ENCODE assay signal across 29 cellular contexts in the genomic region with DNA sequence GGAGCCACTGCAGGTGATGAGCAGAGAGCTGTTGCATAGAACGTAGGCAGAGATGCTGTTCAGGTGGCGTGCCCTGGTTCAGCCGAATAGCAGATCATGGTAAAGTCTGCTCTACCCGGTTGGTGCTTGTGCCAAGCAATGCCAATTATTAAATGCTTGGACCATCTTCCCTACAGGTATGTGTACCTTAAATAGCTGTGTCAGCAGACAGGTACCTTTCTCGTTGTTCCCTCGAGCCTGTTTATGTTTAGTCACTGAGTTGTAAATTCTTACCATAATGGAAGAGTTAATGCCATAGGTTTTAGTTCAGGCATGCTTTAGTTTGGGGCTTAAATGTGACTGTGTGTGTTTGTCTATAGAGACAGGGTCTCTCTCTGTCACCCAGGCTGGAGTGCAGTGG.
"Had no signal": no experiment of that assay in that cellular context is flagged by ENCODE, and none has a peak within 500 bp of the region (broad histone marks: within the 10 kb centered on the region; RNA-seq: fewer than 3 reads in every experiment).

No MANE protein-coding gene starts in this region.

- H3K27ac Mint-ChIP-seq: activated CD4-positive, alpha-beta memory T cell treated with anti-CD3 and anti-CD28 coated beads, Interleukin-2, amount 10 ng/mL, durations not matched to agents 7 days and 5 days; activated CD4-positive, alpha-beta T cell treated with anti-CD3 and anti-CD28 coated beads for 36 hours; activated CD4-positive, alpha-beta T cell treated with anti-CD3 and anti-CD28 coated beads, Interleukin-2, amount 10 ng/mL, durations not matched to agents 7 days and 5 days; activated naive CD4-positive, alpha-beta T cell treated with anti-CD3 and anti-CD28 coated beads, Interleukin-2, amount 10 ng/mL, durations not matched to agents 7 days and 5 days; activated naive CD4-positive, alpha-beta T cell treated with anti-CD3 and anti-CD28 coated beads, Interleukin-2, amount 50 U/mL, for 72 hours; activated T-cell treated with anti-CD3 and anti-CD28 coated beads, Interleukin-2, amount 50 U/mL, for 24 hours; activated T-cell treated with anti-CD3 and anti-CD28 coated beads, Interleukin-2, amount 50 U/mL, for 72 hours had no signal

- DNase-seq: activated CD4-positive, alpha-beta memory T cell treated with anti-CD3 and anti-CD28 coated beads, Interleukin-2, amount 10 ng/mL, durations not matched to agents 7 days and 5 days; activated CD4-positive, alpha-beta T cell treated with anti-CD3 and anti-CD28 coated beads for 36 hours; activated CD4-positive, alpha-beta T cell treated with anti-CD3 and anti-CD28 coated beads, Interleukin-2, amount 10 ng/mL, durations not matched to agents 7 days and 5 days; activated CD4-positive, alpha-beta T cell treated with anti-CD3 and anti-CD28 coated beads, Interleukin-2, amount 50 U/mL, for 4 hours; activated CD4-positive, CD25-positive, alpha-beta regulatory T cell; activated CD4-positive, CD25-positive, alpha-beta regulatory T cell treated with anti-CD3 and anti-CD28 coated beads, Interleukin-2, amount 50 U/mL, for 72 hours; activated CD8-positive, alpha-beta memory T cell treated with anti-CD3 and anti-CD28 coated beads, Interleukin-2, amount 50 U/mL, for 48 hours; activated gamma-delta T cell; activated naive CD4-positive, alpha-beta T cell; activated naive CD4-positive, alpha-beta T cell treated with anti-CD3 and anti-CD28 coated beads, Interleukin-2, amount 10 ng/mL, durations not matched to agents 7 days and 5 days; activated T-cell treated with anti-CD3 and anti-CD28 coated beads for 4 hours; activated T-cell treated with anti-CD3 and anti-CD28 coated beads, Interleukin-2, amount 50 U/mL, for 24 hours; activated T-cell treated with anti-CD3 and anti-CD28 coated beads, Interleukin-2, amount 50 U/mL, for 72 hours; amniotic stem cell; anterior cingulate cortex; brain microvascular endothelial cell; caudate nucleus; cortex of kidney; effector CD8-positive, alpha-beta T cell; foreskin fibroblast; glutamatergic neuron; T-helper 2 cell had no signal

- H3K36me3 ChIP-seq: brain microvascular endothelial cell had no signal

- FAIRE-seq: astrocyte, colon, endometrium, endothelial cell of umbilical vein, frontal cortex had no signal

- H3K4me1 Mint-ChIP-seq: activated CD4-positive, alpha-beta memory T cell treated with anti-CD3 and anti-CD28 coated beads, Interleukin-2, amount 10 ng/mL, durations not matched to agents 7 days and 5 days; activated CD4-positive, alpha-beta T cell treated with anti-CD3 and anti-CD28 coated beads, Interleukin-2, amount 10 ng/mL, durations not matched to agents 7 days and 5 days; activated naive CD4-positive, alpha-beta T cell treated with anti-CD3 and anti-CD28 coated beads, Interleukin-2, amount 10 ng/mL, durations not matched to agents 7 days and 5 days had no signal

- ATAC-seq: activated CD4-positive, alpha-beta T cell treated with anti-CD3 and anti-CD28 coated beads for 36 hours; activated naive CD4-positive, alpha-beta T cell treated with anti-CD3 and anti-CD28 coated beads, Interleukin-2, amount 50 U/mL, for 72 hours had no signal

- H3K9me3 Mint-ChIP-seq: activated CD4-positive, alpha-beta T cell treated with anti-CD3 and anti-CD28 coated beads, Interleukin-2, amount 10 ng/mL, durations not matched to agents 7 days and 5 days; activated naive CD4-positive, alpha-beta T cell treated with anti-CD3 and anti-CD28 coated beads, Interleukin-2, amount 10 ng/mL, durations not matched to agents 7 days and 5 days; activated T-cell treated with anti-CD3 and anti-CD28 coated beads, Interleukin-2, amount 50 U/mL, for 24 hours; activated T-cell treated with anti-CD3 and anti-CD28 coated beads, Interleukin-2, amount 50 U/mL, for 72 hours had no signal

- H3K27ac ChIP-seq: brain microvascular endothelial cell, epithelial cell of prostate had no signal

- H3K27me3 ChIP-seq: brain microvascular endothelial cell had no signal

- H3K36me3 Mint-ChIP-seq: activated naive CD4-positive, alpha-beta T cell treated with anti-CD3 and anti-CD28 coated beads, Interleukin-2, amount 10 ng/mL, durations not matched to agents 7 days and 5 days had no signal

- H3K4me3 Mint-ChIP-seq: activated CD4-positive, alpha-beta memory T cell treated with anti-CD3 and anti-CD28 coated beads, Interleukin-2, amount 10 ng/mL, durations not matched to agents 7 days and 5 days; activated CD4-positive, alpha-beta T cell treated with anti-CD3 and anti-CD28 coated beads for 36 hours; activated CD4-positive, alpha-beta T cell treated with anti-CD3 and anti-CD28 coated beads, Interleukin-2, amount 10 ng/mL, durations not matched to agents 7 days and 5 days; activated naive CD4-positive, alpha-beta T cell treated with anti-CD3 and anti-CD28 coated beads, Interleukin-2, amount 10 ng/mL, durations not matched to agents 7 days and 5 days; activated T-cell treated with anti-CD3 and anti-CD28 coated beads, Interleukin-2, amount 50 U/mL, for 24 hours; activated T-cell treated with anti-CD3 and anti-CD28 coated beads, Interleukin-2, amount 50 U/mL, for 72 hours had no signal
